Comparison of ENCODE assay signal across 10 cellular contexts in the genomic region with DNA sequence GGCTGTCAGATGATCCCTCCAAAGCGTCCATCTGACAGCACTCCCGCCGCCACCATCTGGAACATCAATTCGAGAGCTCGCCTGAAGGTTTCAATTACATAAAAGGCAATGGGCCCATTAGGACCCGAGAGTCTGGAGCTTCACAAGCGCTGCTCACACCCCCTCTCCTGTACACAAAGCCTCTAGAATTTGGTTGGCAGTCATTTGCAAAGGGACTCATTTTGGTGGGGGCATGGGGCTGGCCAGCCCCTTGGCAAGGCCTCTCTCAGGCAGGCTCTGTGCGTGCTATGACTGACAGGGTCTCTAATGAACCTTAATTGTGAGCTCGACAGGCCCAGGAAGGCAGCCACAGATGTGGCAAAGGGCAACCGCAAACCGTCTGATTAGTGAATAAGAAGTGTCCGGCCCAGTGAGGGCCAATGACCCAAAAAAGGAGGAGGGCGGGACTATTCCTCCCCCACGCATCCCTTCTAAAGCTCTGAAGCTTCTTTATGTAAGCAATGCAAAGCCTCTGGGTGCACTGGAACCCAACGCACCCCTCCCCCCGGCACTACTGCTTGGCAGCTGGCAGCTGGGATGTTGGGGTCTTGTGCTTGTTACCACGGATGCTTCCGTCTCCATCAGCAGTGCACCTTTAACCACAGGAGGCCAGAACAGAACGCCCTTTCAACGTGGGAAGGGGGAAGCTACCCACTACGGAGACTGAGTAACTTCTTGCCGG.
DNase-seq lines count a peak whose midpoint lies in the region; ATAC-seq and TF ChIP-seq lines count a peak whose summit lies in the region.
"Had no signal": no experiment of that assay in that cellular context is flagged by ENCODE, and none has a peak within 500 bp of the region (broad histone marks: within the 10 kb centered on the region; RNA-seq: fewer than 3 reads in every experiment).

No MANE protein-coding gene starts in this region.

- H3K79me2 ChIP-seq in neural progenitor cell (ENCODE audit: low read depth) = peaks cover 78% of the 10 kb centered on the region

- peaks cover 73 to 94% (median 94%) of the 10 kb centered on the region in 3 donors for H3K4me1 Mint-ChIP-seq in CD8-positive, alpha-beta memory T cell
- peaks cover 79% of the 10 kb centered on the region for H3K4me1 Mint-ChIP-seq in neural progenitor cell

- H3K27me3 Mint-ChIP-seq in CD8-positive, alpha-beta memory T cell = no peaks in the 10 kb centered on the region
- H3K27me3 Mint-ChIP-seq in neural progenitor cell (ENCODE audit: insufficient read depth, low read depth) = peaks cover 10% of the 10 kb centered on the region

- no peaks in the 10 kb centered on the region for H3K36me3 ChIP-seq in CD8-positive, alpha-beta memory T cell (ENCODE audit: insufficient read depth, low read length)
- no peaks in the 10 kb centered on the region for H3K36me3 ChIP-seq in neural progenitor cell

- no peaks in the 10 kb centered on the region for H3K9me3 Mint-ChIP-seq in CD8-positive, alpha-beta memory T cell
- H3K9me3 Mint-ChIP-seq in neural progenitor cell = no peaks in the 10 kb centered on the region

- peak overlapping the region; percentile 25 to 90 (median 60) for H3K27ac Mint-ChIP-seq in CD8-positive, alpha-beta memory T cell
- H3K27ac Mint-ChIP-seq in neural progenitor cell = peak overlapping the region; percentile 46

- DNase-seq in CD8-positive, alpha-beta memory T cell = peak in 1 of 5 donors; percentile 46
- DNase-seq in NCI-H2171 (lab: John Stamatoyannopoulos, UW) = peak; percentile 92
- DNase-seq in cerebellum (ENCODE audit: low spot score) = peak; percentile 72
- DNase-seq in neural progenitor cell (ENCODE audit: low spot score) = peak; percentile 91
- no peak for DNase-seq in CD1c-positive myeloid dendritic cell (ENCODE audit: extremely low spot score)
- DNase-seq in lower leg skin (ENCODE audit: low spot score in 2 of 2) = no peak
- no peak for DNase-seq in EL

- no peak for TF ChIP-seq POLR2A in lower leg skin (IDR thresholded peaks at IDR 0.05)

- no peak overlapping the region for H2AFZ ChIP-seq in neural progenitor cell (replicated peaks)

- H3K4me3 Mint-ChIP-seq in CD8-positive, alpha-beta memory T cell = peak overlapping the region in 1 of 7 donors; percentile 4
- peak overlapping the region; percentile 68 for H3K4me3 Mint-ChIP-seq in neural progenitor cell

- peaks cover 33% of the 10 kb centered on the region for H3K4me1 ChIP-seq in CD8-positive, alpha-beta memory T cell (ENCODE audit: insufficient read depth, low read length)
- H3K4me1 ChIP-seq in neural progenitor cell = peaks cover 78% of the 10 kb centered on the region

- WGBS in lower leg skin, 2 donors = 68 to 74% methylated on average over 22 of the region's 22 CpGs

- H4K20me1 ChIP-seq in neural progenitor cell (ENCODE audit: low read depth) = peaks cover 87% of the 10 kb centered on the region

- H3K36me3 Mint-ChIP-seq in CD8-positive, alpha-beta memory T cell = peaks cover 0 to 78% (median 4%) of the 10 kb centered on the region in 3 donors
- H3K36me3 Mint-ChIP-seq in neural progenitor cell = no peaks in the 10 kb centered on the region

- intact Hi-C loops in lower leg skin (cut with DNase I; ENCODE audit: low total_unique reads) = no loop called here

- H3K27ac ChIP-seq in CD8-positive, alpha-beta memory T cell (ENCODE audit: low read depth, low read length) = no peak overlapping the region
- peak overlapping the region; percentile 76 for H3K27ac ChIP-seq in neural progenitor cell
- H3K27ac ChIP-seq: HL-60 had no signal

- no peak for ATAC-seq in HG03039 (IDR thresholded peaks at IDR 0.05; ENCODE audit: unreplicated experiment)
- ATAC-seq: activated CD4-positive, CD25-positive, alpha-beta regulatory T cell treated with anti-CD3 and anti-CD28 coated beads, Interleukin-2, amount 50 U/mL, for 24 hours had no signal

- H3K9me3 ChIP-seq in CD8-positive, alpha-beta memory T cell (ENCODE audit: low read length) = no peaks in the 10 kb centered on the region
- no peaks in the 10 kb centered on the region for H3K9me3 ChIP-seq in neural progenitor cell (ENCODE audit: low read depth)

- peak overlapping the region; percentile 64 for H3K4me2 ChIP-seq in neural progenitor cell

- no peaks in the 10 kb centered on the region for H3K27me3 ChIP-seq in CD8-positive, alpha-beta memory T cell (ENCODE audit: insufficient read depth, low read length, poor library complexity, severe bottlenecking)
- H3K27me3 ChIP-seq in neural progenitor cell = no peaks in the 10 kb centered on the region

- CTCF ChIA-PET in CD8-positive, alpha-beta memory T cell (lab: Charles Lee) = interaction anchor here (0.7 to 1.6 kb wide), 3 partner anchors 82 to 344 kb away, joined by 3 to 4 read pairs (median 4); no protein-coding TSS in a partner anchor

- H3K9ac ChIP-seq in neural progenitor cell = no peak overlapping the region

- POLR2A ChIA-PET in CD8-positive, alpha-beta memory T cell (lab: Charles Lee) = interaction anchor here (1.0 kb wide), 1 partner anchor 10 kb away, joined by 3 read pairs; no protein-coding TSS in a partner anchor

- H3F3A ChIP-seq in neural progenitor cell (ENCODE audit: low read depth) = peaks cover 62% of the 10 kb centered on the region

- TF ChIP-seq CTCF in neural progenitor cell (IDR thresholded peaks at IDR 0.05) (no peak), lower leg skin (IDR thresholded peaks at IDR 0.05) (no peak)

- H3K4me3 ChIP-seq in CD8-positive, alpha-beta memory T cell (ENCODE audit: low read length) = no peak overlapping the region
- H3K4me3 ChIP-seq in neural progenitor cell = no peak overlapping the region
- H3K4me3 ChIP-seq in lower leg skin (ENCODE audit: low read depth, poor library complexity, severe bottlenecking) = no peak overlapping the region

Comparison
In these comparisons a context has a peak if more than half of its experiments do, and no peak if none do; other contexts are left out.
1. DNase-seq: peak in NCI-H2171 (single experiment), cerebellum (single experiment) and neural progenitor cell (single experiment); none in CD1c-positive myeloid dendritic cell (single experiment), lower leg skin (0 of 2) and EL (single experiment).